Comparison of ENCODE assay signal across 7 cellular contexts in genomic region chr6:121437861-121438651, GRCh38. TPM values are rescaled to one million over a fixed set of nuclear protein-coding genes. Genes with fewer than 3 reads are reported as not detected.
A peak's percentile ranks its signal among the peaks of the same experiment; 100 is the strongest.
DNase-seq lines count a peak whose midpoint lies in the region; ATAC-seq and TF ChIP-seq lines count a peak whose summit lies in the region.

No MANE protein-coding gene starts in this region.

- TF ChIP-seq CTCF in smooth muscle cell (IDR thresholded peaks at IDR 0.05; ENCODE audit: borderline replicate concordance, insufficient read depth, poor library complexity, severe bottlenecking) = no peak

- peaks cover 26% of the 10 kb centered on the region for H3K36me3 ChIP-seq in iPS-18a (ENCODE audit: control insufficient read depth, low read depth, low read length)
- no peaks in the 10 kb centered on the region for H3K36me3 ChIP-seq in smooth muscle cell (ENCODE audit: low read depth)

- H3K9ac ChIP-seq in iPS-18a (ENCODE audit: low read length) = peak overlapping the region; percentile 100
- H3K9ac ChIP-seq in smooth muscle cell (ENCODE audit: low read depth) = peak overlapping the region; percentile 91

- peak overlapping the region; percentile 92 for H3K27ac ChIP-seq in iPS-18a (ENCODE audit: low read length)
- H3K27ac ChIP-seq in smooth muscle cell (ENCODE audit: low read depth) = peak overlapping the region; percentile 91

- H3K4me2 ChIP-seq in smooth muscle cell = peak overlapping the region; percentile 96

- 2% methylated on average over 17 of the region's 17 CpGs for WGBS in smooth muscle cell (ENCODE audit: low lambda C conversion rate)

- H3K79me2 ChIP-seq in smooth muscle cell (ENCODE audit: low read depth) = peaks cover 94% of the 10 kb centered on the region

- no peak for ATAC-seq in GM19351 (IDR thresholded peaks at IDR 0.05; ENCODE audit: unreplicated experiment)

- H3K27me3 ChIP-seq in iPS-18a (ENCODE audit: control insufficient read depth, insufficient read depth, low read length) = no peaks in the 10 kb centered on the region
- no peaks in the 10 kb centered on the region for H3K27me3 ChIP-seq in smooth muscle cell (ENCODE audit: low read depth)

- H3F3A ChIP-seq in smooth muscle cell (ENCODE audit: low read depth) = peaks cover 30% of the 10 kb centered on the region

- H3K4me1 ChIP-seq in iPS-18a (ENCODE audit: control insufficient read depth, low read depth, low read length) = peaks cover 49% of the 10 kb centered on the region
- H3K4me1 ChIP-seq in smooth muscle cell (ENCODE audit: low read depth) = peaks cover 63% of the 10 kb centered on the region

- H3K4me3 ChIP-seq in iPS-18a (ENCODE audit: low read length) (peak overlapping the region; percentile 100), smooth muscle cell (peak overlapping the region; percentile 96)

- DNase-seq in HS-5 (ENCODE audit: low read depth) (peak; percentile 67), amniotic epithelial cell (ENCODE audit: low read depth) (peak; percentile 81), smooth muscle cell (lab: John Stamatoyannopoulos, UW; ENCODE audit: unreplicated experiment) (no peak), NCI-H2171 treated with DMSO at 0.1 percent for 48 hours (lab: John Stamatoyannopoulos, UW) (no peak)
- DNase-seq in effector CD8-positive, alpha-beta T cell (lab: John Stamatoyannopoulos, UW) = no peak

- peak overlapping the region; percentile 76 for H2AFZ ChIP-seq in smooth muscle cell (ENCODE audit: low read depth)

- H3K9me3 ChIP-seq in iPS-18a (ENCODE audit: control insufficient read depth, low read depth, low read length) (no peaks in the 10 kb centered on the region), smooth muscle cell (replicated peaks; ENCODE audit: low read depth) (no peaks in the 10 kb centered on the region)

- peaks cover 73% of the 10 kb centered on the region for H4K20me1 ChIP-seq in smooth muscle cell (ENCODE audit: low read depth)

RNA-seq across cellular contexts. Expression of gene GJA1, which starts 2.6 kb away (rescaled TPM):
- total RNA-seq in smooth muscle cell = 834 and 905 TPM in 2 replicates
- 184 and 204 TPM in 2 replicates for polyA plus RNA-seq in smooth muscle cell

Comparison
In these comparisons a context has a peak if more than half of its experiments do, and no peak if none do; other contexts are left out.
1. DNase-seq: peak in HS-5 (single experiment) and amniotic epithelial cell (single experiment); none in smooth muscle cell (single experiment), NCI-H2171 treated with DMSO at 0.1 percent for 48 hours (single experiment) and effector CD8-positive, alpha-beta T cell (single experiment).